Comparison of ENCODE assay signal across 8 cellular contexts in genomic region chr19:1027020-1027952, GRCh38. TPM values are rescaled to one million over a fixed set of nuclear protein-coding genes. Genes with fewer than 3 reads are reported as not detected.
DNase-seq lines count a peak whose midpoint lies in the region; ATAC-seq and TF ChIP-seq lines count a peak whose summit lies in the region.

No MANE protein-coding gene starts in this region.

- H3K9me3 ChIP-seq in HUES6 (ENCODE audit: control insufficient read depth, insufficient read depth, low read depth, low read length) (no peaks in the 10 kb centered on the region), heart right ventricle (no peaks in the 10 kb centered on the region)

- no peak for TF ChIP-seq CTCF in heart right ventricle (IDR thresholded peaks at IDR 0.05)
- no peak for TF ChIP-seq CTCF in GM20000 (IDR thresholded peaks at IDR 0.05; ENCODE audit: extremely low read depth, missing control alignments)

- peaks cover 3% of the 10 kb centered on the region; the same call in 1 of the 2 replicates for H3K4me1 ChIP-seq in HUES6 (ENCODE audit: control insufficient read depth, insufficient read depth, low read length)
- peaks cover 12 to 50% (median 38%) of the 10 kb centered on the region in 9 donors for H3K4me1 ChIP-seq in heart right ventricle

- intact Hi-C loops in heart right ventricle (cut with DNase I) (loop anchor here in 1 of 10 donors (5.0 kb wide), 1 partner anchor 75 kb away; the partner anchor contains the start of gene GPX4), sciatic nerve (cut with DNase I) (no loop called here)

- WGBS in heart right ventricle, 2 donors, result 3 to 5% methylated on average over 35 to 36 of the region's 36 CpGs

- peaks cover 22% of the 10 kb centered on the region for H3K36me3 ChIP-seq in HUES6 (ENCODE audit: control insufficient read depth, insufficient read depth, low read length)
- peaks cover 0 to 30% (median 4%) of the 10 kb centered on the region in 9 donors for H3K36me3 ChIP-seq in heart right ventricle

- H3K4me3 ChIP-seq in HUES6 (ENCODE audit: low read depth, low read length), result peak overlapping the region; percentile 99
- H3K4me3 ChIP-seq in heart right ventricle, result peak overlapping the region; percentile 63 to 97 (median 90)

- ATAC-seq in heart right ventricle (peak in 6 of 8 donors; percentile 2 to 15 (median 12)), sciatic nerve (peak; percentile 13)

- H3K27ac ChIP-seq in HUES6 (ENCODE audit: low read depth, low read length) (peak overlapping the region; percentile 100), heart right ventricle (peak overlapping the region; percentile 86 to 99 (median 97))

- peak overlapping the region; percentile 100 for H3K9ac ChIP-seq in HUES6 (ENCODE audit: low read length)

- peak; percentile 20 for DNase-seq in Caki2 (ENCODE audit: low read depth)
- peak; percentile 38 for DNase-seq in activated naive CD4-positive, alpha-beta T cell treated with Interleukin-2 at 50 U/mL for 16 hours
- peak in 1 of 2 donors; percentile 22 for DNase-seq in heart right ventricle
- no peak for DNase-seq in sciatic nerve (ENCODE audit: low spot score)
- DNase-seq in DMS79 treated with DMSO at 0.1 percent for 48 hours (lab: John Stamatoyannopoulos, UW), result no peak
- DNase-seq in GM20000 (ENCODE audit: low spot score), result no peak
- DNase-seq in amygdala (lab: John Stamatoyannopoulos, UW), result no peak

- H3K27me3 ChIP-seq in HUES6 (ENCODE audit: control insufficient read depth, insufficient read depth, low read length) (no peaks in the 10 kb centered on the region), heart right ventricle (no peaks in the 10 kb centered on the region)

- in situ Hi-C loops in Caki2 (cut with HindIII; ENCODE audit: low pct_unique_long_range_greater_than_20kb, low sequenced_read_pairs), result no loop called here

RNA-seq across cellular contexts. Expression of gene CNN2, which starts 0.9 kb away (rescaled TPM):
- total RNA-seq in Caki2 (2014; rRNA removed; shearing (Covaris generic); ENCODE audit: low replicate concordance), result 78.5 and 93.1 TPM in 2 replicates
- total RNA-seq in heart right ventricle (100 to 1,000 TPM in 2 of 10 donors, 10 to 100 TPM in 8; 33.0 to 117 (median 63.5) TPM), sciatic nerve (120 TPM)
- polyA plus RNA-seq in heart right ventricle, result 10 to 100 TPM; 49.0 to 61.2 TPM

RNA-seq across cellular contexts. Expression of gene RNU6-2, which starts 6.0 kb away (rescaled TPM):
- not detected in 2 replicates for total RNA-seq in Caki2 (2014; rRNA removed; shearing (Covaris generic); ENCODE audit: low replicate concordance)
- not detected for total RNA-seq in heart right ventricle
- polyA plus RNA-seq in heart right ventricle, result not detected
- total RNA-seq in sciatic nerve, result not detected

RNA-seq across cellular contexts. Expression of gene TMEM259, which starts 6.4 kb away (rescaled TPM):
- total RNA-seq in Caki2 (2014; rRNA removed; shearing (Covaris generic); ENCODE audit: low replicate concordance), result 61.5 and 120 TPM in 2 replicates
- 100 to 1,000 TPM in 8 of 10 donors, 10 to 100 TPM in 2; 94.3 to 141 (median 111) TPM for total RNA-seq in heart right ventricle
- polyA plus RNA-seq in heart right ventricle, result 100 to 1,000 TPM; 144 to 289 TPM
- 146 TPM for total RNA-seq in sciatic nerve

RNA-seq across cellular contexts. Expression of gene ABCA7, which starts 12.6 kb away (rescaled TPM):
- total RNA-seq in Caki2 (2014; rRNA removed; shearing (Covaris generic); ENCODE audit: low replicate concordance), result 10.5 and 32.1 TPM in 2 replicates
- total RNA-seq in heart right ventricle (10 to 100 TPM in 1 of 10 donors, 1 to 10 TPM in 9; 4.3 to 18.1 (median 5.6) TPM), sciatic nerve (17.3 TPM)
- polyA plus RNA-seq in heart right ventricle, result 10 to 100 TPM in 1 of 2 donors, 1 to 10 TPM in 1; 2.7 to 23.4 TPM

RNA-seq across cellular contexts. Expression of gene GRIN3B, which starts 27.1 kb away (rescaled TPM):
- not detected in 2 replicates for total RNA-seq in Caki2 (2014; rRNA removed; shearing (Covaris generic); ENCODE audit: low replicate concordance)
- total RNA-seq in heart right ventricle (under 1 TPM in 3 of 10 donors, not detected in 7; 0.08 to 0.10 (median 0.09) TPM), sciatic nerve (not detected)
- under 1 TPM in 1 of 2 donors, not detected in 1; 0.01 TPM for polyA plus RNA-seq in heart right ventricle

Comparison
In these comparisons a context has a peak if more than half of its experiments do, and no peak if none do; other contexts are left out.
1. DNase-seq: peak in Caki2 (single experiment) and activated naive CD4-positive, alpha-beta T cell treated with Interleukin-2 at 50 U/mL for 16 hours (single experiment); none in sciatic nerve (single experiment), DMS79 treated with DMSO at 0.1 percent for 48 hours (single experiment), GM20000 (single experiment) and amygdala (0 of 56).